ENCODE assay signal across 8 cellular contexts in genomic region chr3:186567072-186567921, GRCh38. TPM values are rescaled to one million over a fixed set of nuclear protein-coding genes. Genes with fewer than 3 reads are reported as not detected.
A peak's percentile ranks its signal among the peaks of the same experiment; 100 is the strongest.
DNase-seq lines count a peak whose midpoint lies in the region; ATAC-seq and TF ChIP-seq lines count a peak whose summit lies in the region.

TSS of gene TBCCD1 (minus strand) at chr3:186567339. CDS start at chr3:186564329, 3,010 bp downstream.

- peak within 1 kb of the TSS; percentile 93 for H3K27ac ChIP-seq in RWPE1

- H3K27me3 Mint-ChIP-seq in natural killer cell (ENCODE audit: low read depth in 2 of 2): no peaks in the 10 kb centered on the region

- H3K4me3 Mint-ChIP-seq in natural killer cell: peak within 1 kb of the TSS; percentile 97

- TF ChIP-seq CTCF in LNCaP clone FGC (IDR thresholded peaks at IDR 0.05; ENCODE audit: control insufficient read depth, extremely low read depth, insufficient read depth) (no peak), RWPE1 (conservative IDR thresholded peaks at IDR 0.05; ENCODE audit: low read depth) (no peak), natural killer cell (IDR thresholded peaks at IDR 0.05) (no peak)

- H3K4me1 Mint-ChIP-seq in natural killer cell: peaks cover 49 to 64% of the 10 kb centered on the region in 2 donors

- no peaks in the 10 kb centered on the region for H3K9me3 Mint-ChIP-seq in natural killer cell

- intact Hi-C loops in natural killer cell (cut with micrococcal nuclease): loop anchor here (1.0 kb wide), 1 partner anchor 629 kb away; the partner anchor contains the start of gene TRA2B

- CTCF ChIA-PET in RWPE1 (lab: Yijun Ruan, JAX): interaction anchor here (0.6 to 1.1 kb wide), 6 partner anchors 27 to 567 kb away, joined by 3 to 8 read pairs (median 4); no protein-coding TSS in a partner anchor

- no peaks in the 10 kb centered on the region for H3K36me3 Mint-ChIP-seq in natural killer cell

- POLR2A ChIA-PET in RWPE1 (lab: Yijun Ruan, JAX; ENCODE audit: low non-redundant PET): interaction anchor here (0.6 kb wide), 1 partner anchor 370 kb away, joined by 3 read pairs; no protein-coding TSS in a partner anchor

- ATAC-seq in natural killer cell: peak; percentile 54 to 78 (median 61)

- H3K4me3 ChIP-seq in LNCaP clone FGC (ENCODE audit: low read depth, low read length): peak within 1 kb of the TSS; percentile 97

- DNase-seq in EH (ENCODE audit: low read depth): peak; percentile 80
- peak; percentile 92 for DNase-seq in GOT3 (lab: John Stamatoyannopoulos, UW)
- DNase-seq in LNCaP clone FGC (ENCODE audit: low read depth): peak; percentile 58
- peak; percentile 90 for DNase-seq in RWPE1 (ENCODE audit: low spot score)
- DNase-seq in activated T-helper 9 cell treated with anti-CD3 and anti-CD28 coated beads, Interleukin-2, amount 50 U/mL, for 16 hours (ENCODE audit: low read depth): peak; percentile 91
- DNase-seq in fibroblast of peridontal ligament (ENCODE audit: extremely low read depth): peak; percentile 82
- peak; percentile 98 for DNase-seq in natural killer cell
- peak; percentile 88 to 98 (median 94) for DNase-seq in stimulated activated naive CD4-positive, alpha-beta T cell (lab: John Stamatoyannopoulos, UW)

- peak within 1 kb of the TSS; percentile 97 for H3K27ac Mint-ChIP-seq in natural killer cell

RNA-seq across cellular contexts. Expression of gene TBCCD1, which starts in this region (rescaled TPM):
- total RNA-seq in natural killer cell: 10 to 100 TPM; 16.8 to 23.0 (median 20.3) TPM

Comparison
In these comparisons a context has a peak if more than half of its experiments do, and no peak if none do; other contexts are left out.
1. Peak in every context shown above with its lines: DNase-seq, ATAC-seq, H3K4me3 ChIP-seq and H3K27ac ChIP-seq.